ENCODE assay signal across 15 cellular contexts in the genomic region with DNA sequence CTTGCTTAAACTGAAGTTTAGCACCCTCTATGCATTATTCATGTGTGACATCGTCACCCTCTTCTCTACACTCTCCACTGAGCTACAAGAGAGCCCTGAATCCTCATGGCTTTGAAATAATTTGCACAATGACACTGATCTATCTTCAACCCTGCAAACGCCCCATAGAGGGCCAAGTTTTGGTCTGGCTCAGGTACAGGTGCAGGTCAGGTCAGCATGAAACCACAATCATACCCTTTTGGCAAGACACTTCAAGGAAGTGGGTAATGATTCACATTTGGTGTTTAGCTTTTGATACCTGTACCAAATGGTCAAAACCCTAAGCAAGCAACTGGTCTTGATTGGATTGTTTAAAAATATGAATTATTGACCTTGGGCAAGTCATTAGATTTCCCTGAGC.
DNase-seq lines count a peak whose midpoint lies in the region; ATAC-seq and TF ChIP-seq lines count a peak whose summit lies in the region.
"Had no signal": no experiment of that assay in that cellular context is flagged by ENCODE, and none has a peak within 500 bp of the region (broad histone marks: within the 10 kb centered on the region; RNA-seq: fewer than 3 reads in every experiment).

No MANE protein-coding gene starts in this region.

- no peaks in the 10 kb centered on the region for H3K9me3 ChIP-seq in endodermal cell (ENCODE audit: control insufficient read depth, low read length)
- no peaks in the 10 kb centered on the region for H3K9me3 ChIP-seq in heart right ventricle
- H3K9me3 ChIP-seq in Caco-2 = no peaks in the 10 kb centered on the region

- H3K4me1 ChIP-seq in endodermal cell (ENCODE audit: control insufficient read depth, insufficient read depth, low read length) = no peaks in the 10 kb centered on the region
- peaks cover 6 to 22% (median 16%) of the 10 kb centered on the region in 9 donors for H3K4me1 ChIP-seq in heart right ventricle
- no peaks in the 10 kb centered on the region for H3K4me1 ChIP-seq in Caco-2

- H3K27me3 Mint-ChIP-seq in endodermal cell (ENCODE audit: insufficient read depth) (peaks cover 21% of the 10 kb centered on the region), nephron progenitor cell (ENCODE audit: low read depth, poor library complexity) (peaks cover 9% of the 10 kb centered on the region), Caco-2 (ENCODE audit: insufficient read depth, unreplicated experiment) (no peaks in the 10 kb centered on the region)

- 77 to 88% methylated on average over 2 of the region's 2 CpGs for WGBS in endodermal cell (ENCODE audit: insufficient coverage in 1 of 2, insufficient read length in 1 of 2), 2 experiments
- WGBS in heart right ventricle, 2 donors = 86 to 91% methylated on average over 2 of the region's 2 CpGs

- CTCF ChIA-PET in Caco-2 (lab: Charles Lee) = no interaction called here

- H3K9ac ChIP-seq in endodermal cell (ENCODE audit: extremely low read depth, low read length, poor library complexity, severe bottlenecking) = no peak overlapping the region
- H3K9ac ChIP-seq: GM23248 had no signal

- H3K4me3 Mint-ChIP-seq in endodermal cell (no peak overlapping the region), nephron progenitor cell (no peak overlapping the region), Caco-2 (ENCODE audit: unreplicated experiment) (no peak overlapping the region)
- H3K4me3 Mint-ChIP-seq: B cell; CD4-positive, alpha-beta T cell; H9 had no signal

- ATAC-seq in heart right ventricle = no peak

- H3K36me3 Mint-ChIP-seq in endodermal cell (ENCODE audit: low read depth) (no peaks in the 10 kb centered on the region), nephron progenitor cell (ENCODE audit: low read depth) (no peaks in the 10 kb centered on the region), Caco-2 (ENCODE audit: insufficient read depth, unreplicated experiment) (peaks cover 4% of the 10 kb centered on the region)

- intact Hi-C loops in heart right ventricle (cut with DNase I) = loop anchor here in 2 of 10 donors (10.0 kb wide), 1 partner anchor 122 kb away; a partner anchor contains a TSS
- intact Hi-C loops in Caco-2 (cut with micrococcal nuclease; ENCODE audit: unreplicated experiment) = no loop called here

- H3K27ac Mint-ChIP-seq in endodermal cell (no peak overlapping the region), nephron progenitor cell (peak overlapping the region; percentile 41), Caco-2 (ENCODE audit: unreplicated experiment) (no peak overlapping the region)
- H3K27ac Mint-ChIP-seq: B cell; CD4-positive, alpha-beta T cell; H9 had no signal

- H3K27me3 ChIP-seq in endodermal cell (ENCODE audit: control insufficient read depth, insufficient read depth, low read length, poor library complexity, severe bottlenecking) = peaks cover 47% of the 10 kb centered on the region
- H3K27me3 ChIP-seq in heart right ventricle = peaks cover 0 to 14% (median 1%) of the 10 kb centered on the region in 7 donors
- H3K27me3 ChIP-seq in Caco-2 (replicated peaks; ENCODE audit: control insufficient read depth, insufficient read depth, low read length) = no peaks in the 10 kb centered on the region

- H3K9me3 Mint-ChIP-seq in endodermal cell (no peaks in the 10 kb centered on the region), nephron progenitor cell (no peaks in the 10 kb centered on the region), Caco-2 (ENCODE audit: unreplicated experiment) (no peaks in the 10 kb centered on the region)
- H3K9me3 Mint-ChIP-seq: CD4-positive, alpha-beta T cell; H9 had no signal

- POLR2A ChIA-PET in Caco-2 (lab: Charles Lee) = no interaction called here

- peaks cover 8% of the 10 kb centered on the region for H3K4me1 Mint-ChIP-seq in endodermal cell
- H3K4me1 Mint-ChIP-seq in nephron progenitor cell = peaks cover 89% of the 10 kb centered on the region
- peaks cover 9% of the 10 kb centered on the region for H3K4me1 Mint-ChIP-seq in Caco-2 (ENCODE audit: low read depth, unreplicated experiment)
- H3K4me1 Mint-ChIP-seq: B cell had no signal

- DNase-seq in A172 (ENCODE audit: low spot score) (peak; percentile 4), M059J (ENCODE audit: low read depth) (peak; percentile 59), endodermal cell (no peak), nephron progenitor cell (no peak), cerebellar cortex (ENCODE audit: low spot score) (no peak), heart right ventricle (no peak), Caco-2 (no peak)
- DNase-seq: C1 segment of cervical spinal cord; CD4-positive, alpha-beta T cell; DMS153; DMS79 treated with DMSO at 0.1 percent for 48 hours; EL; GM23248; H9 had no signal

- BruUV-seq in Caco-2 (replicated peaks; lab: Mats Ljungman, UMichigan) = no TSS peak

- H3K36me3 ChIP-seq in endodermal cell (ENCODE audit: control insufficient read depth, insufficient read depth, low read length) (no peaks in the 10 kb centered on the region), heart right ventricle (no peaks in the 10 kb centered on the region), Caco-2 (ENCODE audit: control insufficient read depth, insufficient read depth, low read length) (no peaks in the 10 kb centered on the region)

- H3K27ac ChIP-seq in endodermal cell (ENCODE audit: low read depth, low read length) = peak overlapping the region; percentile 79
- H3K27ac ChIP-seq in heart right ventricle = no peak overlapping the region
- H3K27ac ChIP-seq: GM23248 had no signal

- TF ChIP-seq CTCF in endodermal cell (conservative IDR thresholded peaks at IDR 0.05) = no peak
- TF ChIP-seq CTCF in nephron progenitor cell (IDR thresholded peaks at IDR 0.05) = no peak
- TF ChIP-seq CTCF in heart right ventricle (IDR thresholded peaks at IDR 0.05) = no peak
- TF ChIP-seq CTCF in Caco-2 (IDR thresholded peaks at IDR 0.05; ENCODE audit: insufficient read depth in 1 of 2, low read depth in 1 of 2, low read length in 1 of 2, severe bottlenecking in 1 of 2, unreplicated experiment in 1 of 2) = no peak

- H3K4me3 ChIP-seq in endodermal cell (ENCODE audit: low read length) (no peak overlapping the region), heart right ventricle (no peak overlapping the region), Caco-2 (ENCODE audit: low read depth, low read length) (no peak overlapping the region)
- H3K4me3 ChIP-seq: GM23248 had no signal

Comparison
In these comparisons a context has a peak if more than half of its experiments do, and no peak if none do; other contexts are left out.
1. DNase-seq: peak in A172 (single experiment) and M059J (single experiment); none in endodermal cell (single experiment), nephron progenitor cell (single experiment), cerebellar cortex (single experiment), heart right ventricle (0 of 2) and Caco-2 (0 of 2).